Comparison of ENCODE assay signal across 4 cellular contexts in the genomic region with DNA sequence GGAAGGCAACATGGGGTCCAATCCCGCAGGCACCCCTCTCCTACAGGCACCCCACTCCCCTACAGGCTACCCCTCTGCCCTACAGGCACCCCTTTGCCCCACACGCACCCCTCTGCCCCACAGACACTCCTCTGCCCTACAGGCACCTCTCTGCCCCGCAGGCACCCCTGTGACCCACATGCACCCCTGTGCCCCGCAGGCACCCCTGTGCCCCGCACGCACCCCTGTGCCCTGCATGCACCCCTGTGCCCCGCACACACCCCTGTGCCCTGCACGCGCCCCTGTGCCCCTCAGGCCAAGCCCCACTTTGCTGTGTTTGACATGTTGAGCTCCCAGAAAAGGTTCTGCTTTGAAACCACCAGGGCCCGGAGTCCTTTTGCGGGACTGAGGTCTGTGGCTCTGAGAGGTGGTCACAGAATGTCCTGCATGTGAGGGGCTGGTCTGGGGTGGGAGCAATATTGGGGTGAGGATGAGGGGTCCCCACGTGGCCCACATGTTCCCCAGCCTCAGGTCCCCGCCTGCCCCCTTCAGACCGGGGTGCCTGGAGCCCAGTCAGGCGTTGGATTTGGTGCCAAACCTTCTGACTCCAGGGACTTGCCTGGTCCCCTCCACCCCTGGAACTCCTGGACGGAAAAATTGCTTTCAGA.
TF ChIP-seq lines count a peak whose summit lies in the region.

No MANE protein-coding gene starts in this region.

TF ChIP-seq in SK-N-SH treated with all-trans-retinoic acid at 6 μM for 48 hours, 23 proteins besides CTCF, POLR2A, EP300 and RAD21:
- TF ChIP-seq ZNF565 (CRISPR knock-in tag; conservative IDR thresholded peaks at IDR 0.05; ENCODE audit: low read depth) (no peak), TCF4 (CRISPR knock-in tag; IDR thresholded peaks at IDR 0.05; ENCODE audit: borderline replicate concordance) (no peak), ZC3H10 (CRISPR knock-in tag; IDR thresholded peaks at IDR 0.05) (no peak), ZNF8 (CRISPR knock-in tag; IDR thresholded peaks at IDR 0.05) (no peak), ARNTL (CRISPR knock-in tag; IDR thresholded peaks at IDR 0.05; ENCODE audit: borderline replicate concordance, low read depth) (no peak), BACH2 (CRISPR knock-in tag; IDR thresholded peaks at IDR 0.05; ENCODE audit: borderline replicate concordance) (no peak)
- TF ChIP-seq, protein P1, sequence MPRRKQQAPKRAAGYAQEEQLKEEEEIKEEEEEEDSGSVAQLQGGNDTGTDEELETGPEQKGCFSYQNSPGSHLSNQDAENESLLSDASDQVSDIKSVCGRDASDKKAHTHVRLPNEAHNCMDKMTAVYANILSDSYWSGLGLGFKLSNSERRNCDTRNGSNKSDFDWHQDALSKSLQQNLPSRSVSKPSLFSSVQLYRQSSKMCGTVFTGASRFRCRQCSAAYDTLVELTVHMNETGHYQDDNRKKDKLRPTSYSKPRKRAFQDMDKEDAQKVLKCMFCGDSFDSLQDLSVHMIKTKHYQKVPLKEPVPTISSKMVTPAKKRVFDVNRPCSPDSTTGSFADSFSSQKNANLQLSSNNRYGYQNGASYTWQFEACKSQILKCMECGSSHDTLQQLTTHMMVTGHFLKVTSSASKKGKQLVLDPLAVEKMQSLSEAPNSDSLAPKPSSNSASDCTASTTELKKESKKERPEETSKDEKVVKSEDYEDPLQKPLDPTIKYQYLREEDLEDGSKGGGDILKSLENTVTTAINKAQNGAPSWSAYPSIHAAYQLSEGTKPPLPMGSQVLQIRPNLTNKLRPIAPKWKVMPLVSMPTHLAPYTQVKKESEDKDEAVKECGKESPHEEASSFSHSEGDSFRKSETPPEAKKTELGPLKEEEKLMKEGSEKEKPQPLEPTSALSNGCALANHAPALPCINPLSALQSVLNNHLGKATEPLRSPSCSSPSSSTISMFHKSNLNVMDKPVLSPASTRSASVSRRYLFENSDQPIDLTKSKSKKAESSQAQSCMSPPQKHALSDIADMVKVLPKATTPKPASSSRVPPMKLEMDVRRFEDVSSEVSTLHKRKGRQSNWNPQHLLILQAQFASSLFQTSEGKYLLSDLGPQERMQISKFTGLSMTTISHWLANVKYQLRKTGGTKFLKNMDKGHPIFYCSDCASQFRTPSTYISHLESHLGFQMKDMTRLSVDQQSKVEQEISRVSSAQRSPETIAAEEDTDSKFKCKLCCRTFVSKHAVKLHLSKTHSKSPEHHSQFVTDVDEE (CRISPR knock-in tag; IDR thresholded peaks at IDR 0.05), result no peak

TF ChIP-seq in SK-N-SH, 30 proteins besides CTCF, POLR2A, EP300 and RAD21:
- TF ChIP-seq YY1 (IDR thresholded peaks at IDR 0.05; ENCODE audit: low read depth) (no peak), EZH2phosphoT487 (IDR thresholded peaks at IDR 0.05; ENCODE audit: borderline replicate concordance, low read depth) (no peak), POLR2AphosphoS5 (IDR thresholded peaks at IDR 0.05; ENCODE audit: low read depth, low read length) (no peak), TCF12 (IDR thresholded peaks at IDR 0.05) (no peak), FOSL2 (IDR thresholded peaks at IDR 0.05; ENCODE audit: borderline replicate concordance, low read depth) (no peak)

TF ChIP-seq in HEK293, 187 proteins besides CTCF, POLR2A, EP300 and RAD21:
- no peak for TF ChIP-seq ZNF629 (tag by site-specific recombination; IDR thresholded peaks at IDR 0.05)
- TF ChIP-seq, protein P2, sequence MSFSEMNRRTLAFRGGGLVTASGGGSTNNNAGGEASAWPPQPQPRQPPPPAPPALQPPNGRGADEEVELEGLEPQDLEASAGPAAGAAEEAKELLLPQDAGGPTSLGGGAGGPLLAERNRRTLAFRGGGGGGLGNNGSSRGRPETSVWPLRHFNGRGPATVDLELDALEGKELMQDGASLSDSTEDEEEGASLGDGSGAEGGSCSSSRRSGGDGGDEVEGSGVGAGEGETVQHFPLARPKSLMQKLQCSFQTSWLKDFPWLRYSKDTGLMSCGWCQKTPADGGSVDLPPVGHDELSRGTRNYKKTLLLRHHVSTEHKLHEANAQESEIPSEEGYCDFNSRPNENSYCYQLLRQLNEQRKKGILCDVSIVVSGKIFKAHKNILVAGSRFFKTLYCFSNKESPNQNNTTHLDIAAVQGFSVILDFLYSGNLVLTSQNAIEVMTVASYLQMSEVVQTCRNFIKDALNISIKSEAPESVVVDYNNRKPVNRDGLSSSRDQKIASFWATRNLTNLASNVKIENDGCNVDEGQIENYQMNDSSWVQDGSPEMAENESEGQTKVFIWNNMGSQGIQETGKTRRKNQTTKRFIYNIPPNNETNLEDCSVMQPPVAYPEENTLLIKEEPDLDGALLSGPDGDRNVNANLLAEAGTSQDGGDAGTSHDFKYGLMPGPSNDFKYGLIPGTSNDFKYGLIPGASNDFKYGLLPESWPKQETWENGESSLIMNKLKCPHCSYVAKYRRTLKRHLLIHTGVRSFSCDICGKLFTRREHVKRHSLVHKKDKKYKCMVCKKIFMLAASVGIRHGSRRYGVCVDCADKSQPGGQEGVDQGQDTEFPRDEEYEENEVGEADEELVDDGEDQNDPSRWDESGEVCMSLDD (tag by site-specific recombination; IDR thresholded peaks at IDR 0.05), result 0 out of 2 replicates have a peak, but pooled peaks have one; percentile 13
- TF ChIP-seq, protein P3, sequence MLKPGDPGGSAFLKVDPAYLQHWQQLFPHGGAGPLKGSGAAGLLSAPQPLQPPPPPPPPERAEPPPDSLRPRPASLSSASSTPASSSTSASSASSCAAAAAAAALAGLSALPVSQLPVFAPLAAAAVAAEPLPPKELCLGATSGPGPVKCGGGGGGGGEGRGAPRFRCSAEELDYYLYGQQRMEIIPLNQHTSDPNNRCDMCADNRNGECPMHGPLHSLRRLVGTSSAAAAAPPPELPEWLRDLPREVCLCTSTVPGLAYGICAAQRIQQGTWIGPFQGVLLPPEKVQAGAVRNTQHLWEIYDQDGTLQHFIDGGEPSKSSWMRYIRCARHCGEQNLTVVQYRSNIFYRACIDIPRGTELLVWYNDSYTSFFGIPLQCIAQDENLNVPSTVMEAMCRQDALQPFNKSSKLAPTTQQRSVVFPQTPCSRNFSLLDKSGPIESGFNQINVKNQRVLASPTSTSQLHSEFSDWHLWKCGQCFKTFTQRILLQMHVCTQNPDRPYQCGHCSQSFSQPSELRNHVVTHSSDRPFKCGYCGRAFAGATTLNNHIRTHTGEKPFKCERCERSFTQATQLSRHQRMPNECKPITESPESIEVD (tag by site-specific recombination; IDR thresholded peaks at IDR 0.05), result no peak
- no peak for TF ChIP-seq GLI4 (tag by site-specific recombination; IDR thresholded peaks at IDR 0.05)

TF ChIP-seq in K562, 482 proteins besides CTCF, POLR2A, EP300 and RAD21:
- TF ChIP-seq SAFB2 (IDR thresholded peaks at IDR 0.05; ENCODE audit: borderline replicate concordance, low read depth, low read length, severe bottlenecking) (no peak), CBFA2T3 (IDR thresholded peaks at IDR 0.05) (no peak), SMC3 (conservative IDR thresholded peaks at IDR 0.05; ENCODE audit: insufficient read depth, low read depth, low read length) (no peak)
- TF ChIP-seq, protein P4, sequence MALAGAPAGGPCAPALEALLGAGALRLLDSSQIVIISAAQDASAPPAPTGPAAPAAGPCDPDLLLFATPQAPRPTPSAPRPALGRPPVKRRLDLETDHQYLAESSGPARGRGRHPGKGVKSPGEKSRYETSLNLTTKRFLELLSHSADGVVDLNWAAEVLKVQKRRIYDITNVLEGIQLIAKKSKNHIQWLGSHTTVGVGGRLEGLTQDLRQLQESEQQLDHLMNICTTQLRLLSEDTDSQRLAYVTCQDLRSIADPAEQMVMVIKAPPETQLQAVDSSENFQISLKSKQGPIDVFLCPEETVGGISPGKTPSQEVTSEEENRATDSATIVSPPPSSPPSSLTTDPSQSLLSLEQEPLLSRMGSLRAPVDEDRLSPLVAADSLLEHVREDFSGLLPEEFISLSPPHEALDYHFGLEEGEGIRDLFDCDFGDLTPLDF (CRISPR knock-in tag; IDR thresholded peaks at IDR 0.05), result peak; percentile 53; the same call in 1 of the 2 replicates
- TF ChIP-seq, protein P5, sequence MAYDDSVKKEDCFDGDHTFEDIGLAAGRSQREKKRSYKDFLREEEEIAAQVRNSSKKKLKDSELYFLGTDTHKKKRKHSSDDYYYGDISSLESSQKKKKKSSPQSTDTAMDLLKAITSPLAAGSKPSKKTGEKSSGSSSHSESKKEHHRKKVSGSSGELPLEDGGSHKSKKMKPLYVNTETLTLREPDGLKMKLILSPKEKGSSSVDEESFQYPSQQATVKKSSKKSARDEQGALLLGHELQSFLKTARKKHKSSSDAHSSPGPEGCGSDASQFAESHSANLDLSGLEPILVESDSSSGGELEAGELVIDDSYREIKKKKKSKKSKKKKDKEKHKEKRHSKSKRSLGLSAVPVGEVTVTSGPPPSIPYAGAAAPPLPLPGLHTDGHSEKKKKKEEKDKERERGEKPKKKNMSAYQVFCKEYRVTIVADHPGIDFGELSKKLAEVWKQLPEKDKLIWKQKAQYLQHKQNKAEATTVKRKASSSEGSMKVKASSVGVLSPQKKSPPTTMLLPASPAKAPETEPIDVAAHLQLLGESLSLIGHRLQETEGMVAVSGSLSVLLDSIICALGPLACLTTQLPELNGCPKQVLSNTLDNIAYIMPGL (CRISPR knock-in tag; IDR thresholded peaks at IDR 0.05), result 0 out of 2 replicates have a peak, but pooled peaks have one; percentile 54
